Comparison of ENCODE assay signal across 22 cellular contexts in the genomic region with DNA sequence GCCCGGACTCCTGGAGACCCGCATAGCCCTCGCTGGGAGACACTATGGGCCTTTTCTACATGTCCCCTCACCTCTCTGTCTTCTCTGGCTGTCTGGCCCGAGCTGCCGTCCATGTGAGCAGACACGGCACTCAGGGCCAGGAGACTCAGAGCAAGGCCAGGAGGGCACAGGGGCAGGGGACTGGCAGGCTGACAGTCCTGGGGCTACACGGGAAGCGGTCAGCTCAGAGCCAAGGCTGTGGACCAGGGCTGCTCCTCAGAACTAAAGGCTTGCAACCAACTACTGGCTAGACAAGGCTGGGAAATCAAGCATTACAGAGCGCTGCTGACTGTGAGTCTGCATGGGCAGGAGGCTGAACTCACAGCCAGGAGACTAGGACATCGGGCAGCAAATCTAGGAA. TPM values are rescaled to one million over a fixed set of nuclear protein-coding genes. Genes with fewer than 3 reads are reported as not detected.
"Had no signal": no experiment of that assay in that cellular context is flagged by ENCODE, and none has a peak within 500 bp of the region (broad histone marks: within the 10 kb centered on the region; RNA-seq: fewer than 3 reads in every experiment).

No MANE protein-coding gene starts in this region.

- H3K9me3 ChIP-seq: left ventricle myocardium inferior, thoracic aorta, upper lobe of right lung had no signal

- H3K4me3 ChIP-seq: left ventricle myocardium inferior, thoracic aorta, upper lobe of right lung had no signal

- H3K36me3 Mint-ChIP-seq: activated CD4-positive, alpha-beta memory T cell treated with anti-CD3 and anti-CD28 coated beads for 36 hours; activated naive CD4-positive, alpha-beta T cell treated with anti-CD3 and anti-CD28 coated beads, Interleukin-2, amount 10 ng/mL, durations not matched to agents 7 days and 5 days; immature natural killer cell; natural killer cell treated with Interleukin-12 subunit alpha and Interleukin-12 subunit beta and Interleukin-15 and Interleukin-18, amount 100 ng/mL, for 72 hours had no signal

- H3K4me1 Mint-ChIP-seq: activated naive CD4-positive, alpha-beta T cell treated with anti-CD3 and anti-CD28 coated beads, Interleukin-2, amount 10 ng/mL, durations not matched to agents 7 days and 5 days; immature natural killer cell had no signal

- H3K4me3 Mint-ChIP-seq: activated CD4-positive, alpha-beta memory T cell treated with anti-CD3 and anti-CD28 coated beads for 36 hours; activated naive CD4-positive, alpha-beta T cell treated with anti-CD3 and anti-CD28 coated beads, Interleukin-2, amount 10 ng/mL, durations not matched to agents 7 days and 5 days; immature natural killer cell; natural killer cell treated with Interleukin-12 subunit alpha and Interleukin-12 subunit beta and Interleukin-15 and Interleukin-18, amount 100 ng/mL, for 72 hours; T-helper 1 cell treated with Interleukin-12 subunit alpha and Interleukin-12 subunit beta and Interleukin-4 antibody, amounts not matched to agents 30 μg/mL and 1 μg/mL, for 36 hours had no signal

- H3K4me1 ChIP-seq: foreskin keratinocyte had no signal

- FAIRE-seq: bronchial epithelial cell had no signal

- DNase-seq: activated CD4-positive, alpha-beta memory T cell treated with anti-CD3 and anti-CD28 coated beads for 36 hours; activated CD4-positive, alpha-beta T cell treated with anti-CD3 and anti-CD28 coated beads for 48 hours; activated CD4-positive, CD25-positive, alpha-beta regulatory T cell; activated effector memory CD4-positive, alpha-beta T cell treated with anti-CD3 and anti-CD28 coated beads, Interleukin-2, amount 50 U/mL, for 16 hours; activated naive CD4-positive, alpha-beta T cell treated with anti-CD3 and anti-CD28 coated beads, Interleukin-2, amount 10 ng/mL, durations not matched to agents 7 days and 5 days; cerebellar nuclear complex; cortex of kidney; foreskin keratinocyte; immature natural killer cell; kidney glomerular epithelial cell; left ventricle myocardium inferior; mammary epithelial cell; retina; stimulated activated CD4-positive, alpha-beta T cell treated with anti-CD3 and anti-CD28 coated beads, Interleukin-4, amount 100 ng/mL, for 1 hour; stimulated activated naive CD4-positive, alpha-beta T cell; T1000; upper lobe of right lung had no signal

- H3K27me3 Mint-ChIP-seq: activated CD4-positive, alpha-beta memory T cell treated with anti-CD3 and anti-CD28 coated beads for 36 hours had no signal

- H3K9me3 Mint-ChIP-seq: activated CD4-positive, alpha-beta memory T cell treated with anti-CD3 and anti-CD28 coated beads for 36 hours; activated naive CD4-positive, alpha-beta T cell treated with anti-CD3 and anti-CD28 coated beads, Interleukin-2, amount 10 ng/mL, durations not matched to agents 7 days and 5 days; immature natural killer cell; natural killer cell treated with Interleukin-12 subunit alpha and Interleukin-12 subunit beta and Interleukin-15 and Interleukin-18, amount 100 ng/mL, for 72 hours; T-helper 1 cell treated with Interleukin-12 subunit alpha and Interleukin-12 subunit beta and Interleukin-4 antibody, amounts not matched to agents 30 μg/mL and 1 μg/mL, for 36 hours had no signal

- H3K27ac ChIP-seq: foreskin keratinocyte, left ventricle myocardium inferior, thoracic aorta, upper lobe of right lung had no signal

- H3K36me3 ChIP-seq: left ventricle myocardium inferior, thoracic aorta, upper lobe of right lung had no signal

- ATAC-seq: foreskin keratinocyte, upper lobe of right lung had no signal

- H3K27ac Mint-ChIP-seq: activated CD4-positive, alpha-beta memory T cell treated with anti-CD3 and anti-CD28 coated beads for 36 hours; activated naive CD4-positive, alpha-beta T cell treated with anti-CD3 and anti-CD28 coated beads, Interleukin-2, amount 10 ng/mL, durations not matched to agents 7 days and 5 days; immature natural killer cell; natural killer cell treated with Interleukin-12 subunit alpha and Interleukin-12 subunit beta and Interleukin-15 and Interleukin-18, amount 100 ng/mL, for 72 hours; progenitor cell of endocrine pancreas; T-helper 1 cell treated with Interleukin-12 subunit alpha and Interleukin-12 subunit beta and Interleukin-4 antibody, amounts not matched to agents 30 μg/mL and 1 μg/mL, for 36 hours had no signal

- H3K27me3 ChIP-seq: foreskin keratinocyte, upper lobe of right lung had no signal

RNA-seq across cellular contexts. Expression of a gene that starts 56.1 kb away (rescaled TPM):
- polyA plus RNA-seq: immature natural killer cell had no signal
